11 cellular contexts compared by ENCODE assay signal in genomic region chr20:47353224-47353696, GRCh38. TPM values are rescaled to one million over a fixed set of nuclear protein-coding genes. Genes with fewer than 3 reads are reported as not detected.
DNase-seq lines count a peak whose midpoint lies in the region; ATAC-seq, FAIRE-seq and TF ChIP-seq lines count a peak whose summit lies in the region.
"Had no signal": no experiment of that assay in that cellular context is flagged by ENCODE, and none has a peak within 500 bp of the region (broad histone marks: within the 10 kb centered on the region; RNA-seq: fewer than 3 reads in every experiment).

No MANE protein-coding gene starts in this region.

- H2BK5ac ChIP-seq in mesenchymal stem cell (ENCODE audit: low read depth, low read length, poor library complexity, severe bottlenecking) = no peak overlapping the region

- peak overlapping the region in 7 of 10 donors; percentile 17 to 38 (median 30) for H3K4me3 ChIP-seq in heart right ventricle
- H3K4me3 ChIP-seq in K562 = peak overlapping the region; percentile 65
- H3K4me3 ChIP-seq in mesenchymal stem cell (ENCODE audit: insufficient read depth in 1 of 2, low read depth in 1 of 2, low read length in 2 of 2) = peak overlapping the region in 1 of 2 experiments; percentile 64
- H3K4me3 ChIP-seq in aorta (ENCODE audit: low read length in 2 of 2) = no peak overlapping the region

- H3K14ac ChIP-seq in mesenchymal stem cell (ENCODE audit: low read length in 2 of 2) = no peak overlapping the region

- no peaks in the 10 kb centered on the region for H3K36me3 ChIP-seq in heart right ventricle
- H3K36me3 ChIP-seq in K562 (ENCODE audit: control insufficient read depth, insufficient read depth, low read length) = peaks cover 72% of the 10 kb centered on the region
- no peaks in the 10 kb centered on the region for H3K36me3 ChIP-seq in mesenchymal stem cell (ENCODE audit: control insufficient read depth in 1 of 2, insufficient read depth in 2 of 2, low read depth in 1 of 2, low read length in 2 of 2)
- no peaks in the 10 kb centered on the region for H3K36me3 ChIP-seq in aorta (ENCODE audit: control insufficient read depth in 1 of 2, insufficient read depth in 2 of 2, low read length in 1 of 2)

- peak overlapping the region; percentile 97 to 99 (median 98) for H3K27ac ChIP-seq in heart right ventricle
- peak overlapping the region; percentile 97 for H3K27ac ChIP-seq in K562 (ENCODE audit: extremely low read depth, low read depth, low read length)
- H3K27ac ChIP-seq in mesenchymal stem cell (ENCODE audit: low read length, poor library complexity, severe bottlenecking) = peak overlapping the region; percentile 100
- H3K27ac ChIP-seq in aorta (ENCODE audit: low read depth in 1 of 2, low read length in 2 of 2) = peak overlapping the region; percentile 92 to 99

- peaks cover 47 to 100% (median 100%) of the 10 kb centered on the region in 9 donors for H3K4me1 ChIP-seq in heart right ventricle
- H3K4me1 ChIP-seq in K562 (replicated peaks in 1 of 2; ENCODE audit: control insufficient read depth in 2 of 2, insufficient read depth in 2 of 2, low read length in 2 of 2) = peaks cover 25 to 36% of the 10 kb centered on the region in 2 experiments
- peaks cover 26% of the 10 kb centered on the region for H3K4me1 ChIP-seq in mesenchymal stem cell (ENCODE audit: control insufficient read depth, insufficient read depth, low read depth, low read length)
- H3K4me1 ChIP-seq in aorta (ENCODE audit: control insufficient read depth in 1 of 2, insufficient read depth in 2 of 2, low read length in 2 of 2) = peaks cover 5 to 24% of the 10 kb centered on the region in 2 donors

- peaks cover 100% of the 10 kb centered on the region for H3K79me2 ChIP-seq in K562 (ENCODE audit: control insufficient read depth, insufficient read depth, low read length)

- no peaks in the 10 kb centered on the region for H3K79me1 ChIP-seq in mesenchymal stem cell (replicated peaks; ENCODE audit: low read length, poor library complexity, severe bottlenecking)

- 0 out of 2 replicates have a peak, but pooled peaks cover 2% of the 10 kb centered on the region for H4K20me1 ChIP-seq in K562 (replicated peaks; ENCODE audit: control insufficient read depth, insufficient read depth, low read length)

- H3K27me3 ChIP-seq in heart right ventricle = no peaks in the 10 kb centered on the region
- H3K27me3 ChIP-seq in K562 (ENCODE audit: control insufficient read depth in 2 of 2, insufficient read depth in 2 of 2, low read length in 2 of 2) = no peaks in the 10 kb centered on the region
- no peaks in the 10 kb centered on the region for H3K27me3 ChIP-seq in mesenchymal stem cell (ENCODE audit: control insufficient read depth in 1 of 2, insufficient read depth in 1 of 2, low read length in 2 of 2)
- H3K27me3 ChIP-seq in aorta (ENCODE audit: control insufficient read depth in 1 of 2, insufficient read depth in 2 of 2, low read length in 1 of 2) = no peaks in the 10 kb centered on the region

- H3K9ac ChIP-seq in K562 (ENCODE audit: insufficient read depth in 1 of 2, low read depth in 2 of 2, low read length in 2 of 2) (peak overlapping the region; percentile 91 to 92; a peak in 3 of 4 replicates), mesenchymal stem cell (ENCODE audit: low read length) (peak overlapping the region; percentile 74)

- H3K9me3 ChIP-seq in heart right ventricle (no peaks in the 10 kb centered on the region), K562 (replicated peaks; ENCODE audit: control insufficient read depth, insufficient read depth, low read depth, low read length) (no peaks in the 10 kb centered on the region), mesenchymal stem cell (ENCODE audit: control insufficient read depth, low read length) (no peaks in the 10 kb centered on the region), aorta (ENCODE audit: control insufficient read depth, low read length) (no peaks in the 10 kb centered on the region)

- no peak overlapping the region for H4K91ac ChIP-seq in mesenchymal stem cell (ENCODE audit: low read length)

- no peak overlapping the region for H3K23ac ChIP-seq in mesenchymal stem cell (ENCODE audit: low read length in 2 of 2)

- peak overlapping the region; percentile 97 for H2AK5ac ChIP-seq in mesenchymal stem cell (ENCODE audit: low read length, severe bottlenecking)

- no peak for TF ChIP-seq EP300 in K562 (IDR thresholded peaks at IDR 0.05; ENCODE audit: low read length)

- TF ChIP-seq RAD21 in K562 (CRISPR knock-in tag; conservative IDR thresholded peaks at IDR 0.05 in 1 of 2, IDR thresholded peaks at IDR 0.05 in 1 of 2) = no peak

- peak overlapping the region; percentile 1 to 34 for H3K18ac ChIP-seq in mesenchymal stem cell (ENCODE audit: low read depth in 1 of 2, low read length in 2 of 2)

- H3K9me1 ChIP-seq in K562 (ENCODE audit: control insufficient read depth, insufficient read depth, low read length) = no peaks in the 10 kb centered on the region

- H2BK12ac ChIP-seq in mesenchymal stem cell (ENCODE audit: low read length in 2 of 2) = no peak overlapping the region

- H4K8ac ChIP-seq in mesenchymal stem cell (ENCODE audit: low read length) = no peak overlapping the region

- no peak for TF ChIP-seq POLR2A in K562 (conservative IDR thresholded peaks at IDR 0.05)

- FAIRE-seq in K562 (lab: Jason Lieb, UNC) = no peak
- FAIRE-seq: islet of Langerhans had no signal

- in situ Hi-C loops in K562 (cut with MboI) = no loop called here

- H2AFZ ChIP-seq in K562 (ENCODE audit: low read depth, low read length) = no peak overlapping the region
- no peak overlapping the region for H2AFZ ChIP-seq in mesenchymal stem cell (ENCODE audit: low read depth, low read length)

- 41 to 51% methylated on average over 3 of the region's 3 CpGs for WGBS in heart right ventricle, 2 donors
- 2% methylated on average over 3 of the region's 3 CpGs for WGBS in K562 (ENCODE audit: insufficient coverage, low coverage, missing lambda C conversion rate)
- WGBS in mesenchymal stem cell = 0% methylated on average over 1 of the region's 3 CpGs
- 62 to 67% methylated on average over 3 of the region's 3 CpGs for WGBS in aorta, 2 donors

- TF ChIP-seq CTCF in heart right ventricle (IDR thresholded peaks at IDR 0.05) (no peak), K562 (IDR thresholded peaks at IDR 0.05 in 2 of 3, conservative IDR thresholded peaks at IDR 0.05 in 1 of 3; ENCODE audit: insufficient read depth in 2 of 3, low read depth in 1 of 3, low read length in 3 of 3) (no peak)

- peak overlapping the region; percentile 10 to 69 for H3K4ac ChIP-seq in mesenchymal stem cell (ENCODE audit: low read depth in 1 of 2, low read length in 2 of 2)

- no TSS peak for BruUV-seq in K562 (replicated peaks; lab: Mats Ljungman, UMichigan)

- peak overlapping the region; percentile 87 for H3K4me2 ChIP-seq in K562 (ENCODE audit: insufficient read depth, low read length)
- H3K4me2 ChIP-seq in mesenchymal stem cell (ENCODE audit: low read length, poor library complexity, severe bottlenecking) = no peak overlapping the region

- CTCF ChIA-PET in K562 (lab: Yijun Ruan, JAX; ENCODE audit: low intra/inter-chr PET ratio) = no interaction called here

- DNase-seq in heart right ventricle (no peak), left ventricle myocardium superior (no peak), K562 (ENCODE audit: extremely low read depth in 1 of 4, low spot score in 3 of 4) (no peak), mesenchymal stem cell (no peak), aorta (no peak), NCI-H446 treated with DMSO at 0.1 percent for 48 hours (lab: John Stamatoyannopoulos, UW) (no peak)
- DNase-seq: activated CD4-positive, alpha-beta T cell treated with anti-CD3 and anti-CD28 coated beads for 1 hour; DMS79 treated with DMSO at 0.1 percent for 48 hours had no signal

- H2BK120ac ChIP-seq in mesenchymal stem cell (ENCODE audit: low read depth, low read length) = peak overlapping the region; percentile 64

- intact Hi-C loops in heart right ventricle (cut with DNase I) = loop anchor here in 1 of 10 donors (5.0 kb wide), 1 partner anchor 36 kb away; no protein-coding TSS in a partner anchor
- intact Hi-C loops in left ventricle myocardium superior (cut with micrococcal nuclease) = no loop called here
- intact Hi-C loops in K562 (cut with micrococcal nuclease) = no loop called here
- intact Hi-C loops in aorta (cut with DNase I) = no loop called here

- no peak overlapping the region for H2BK15ac ChIP-seq in mesenchymal stem cell (ENCODE audit: low read depth, poor library complexity, severe bottlenecking)

- ATAC-seq in heart right ventricle (no peak), left ventricle myocardium superior (no peak), K562 (no peak), aorta (ENCODE audit: low FRiP score) (no peak), GM18519 (IDR thresholded peaks at IDR 0.05; ENCODE audit: low FRiP score, unreplicated experiment) (no peak), HG03354 (IDR thresholded peaks at IDR 0.05; ENCODE audit: poor library complexity, severe bottlenecking, unreplicated experiment) (no peak)

- POLR2A ChIA-PET in K562 (lab: Yijun Ruan, JAX) = interaction anchor here (0.7 to 4.3 kb wide), 13 partner anchors 8 to 210 kb away, joined by 3 to 56 read pairs (median 5); no protein-coding TSS in a partner anchor

TF ChIP-seq in K562, 482 proteins besides CTCF, POLR2A, EP300 and RAD21 (continues in another document):
- TF ChIP-seq GATAD2A (IDR thresholded peaks at IDR 0.05) = no peak

RNA-seq across cellular contexts. Expression of gene ZMYND8, which starts 3.2 kb away (rescaled TPM):
- total RNA-seq in heart right ventricle (10 to 100 TPM; 22.0 to 39.0 (median 29.0) TPM), left ventricle myocardium superior (40.1 TPM), K562 (2014; rRNA removed) (51.8 and 62.6 TPM in 2 replicates), K562 (2014; rRNA removed; fragmentation: Illumina TruSeq; extraction: Trizol) (71.9 and 79.2 TPM in 2 replicates), K562 (2015; rRNA removed; fragmentation: Illumina TruSeq; extraction: Trizol) (65.3 and 67.3 TPM in 2 replicates), K562 (2021) (129 and 148 TPM in 2 replicates), aorta (10 to 100 TPM; 19.1 to 27.4 TPM)
- polyA plus RNA-seq in heart right ventricle (10 to 100 TPM in 1 of 2 donors, 1 to 10 TPM in 1; 6.4 to 22.5 TPM), K562 (2011; rRNA removed) (80.8 and 95.0 TPM in 2 replicates), K562 (2014; fragmentation: Illumina TruSeq; extraction: Trizol) (97.2 and 121 TPM in 2 replicates), K562 (2014; fragmentation: Nextera tagmentation; extraction: Ambion mirVana) (10 to 100 TPM; 31.8 to 58.0 TPM), K562 (2014; rRNA removed) (63.9 and 79.5 TPM in 2 replicates), aorta (1 to 10 TPM; 4.5 to 9.1 TPM)
- total RNA-seq in K562 (2011; cell fraction: chromatin; rRNA removed; ENCODE audit: low replicate concordance) = 399 and 515 TPM in 2 replicates
- 184 and 194 TPM in 2 replicates for total RNA-seq in K562 (2011; cell fraction: nucleolus; rRNA removed)
- total RNA-seq in K562 (2011; cell fraction: nucleoplasm; rRNA removed) = 232 and 241 TPM in 2 replicates
- polyA plus RNA-seq in K562 (2011; cell fraction: cytosol; rRNA removed) = 42.9 and 46.7 TPM in 2 replicates
- polyA plus RNA-seq in K562 (2011; cell fraction: nucleus; rRNA removed) = 147 and 184 TPM in 2 replicates
- 48.4 and 62.9 TPM in 2 replicates for polyA plus RNA-seq in K562 (2012)
- 140 and 160 TPM in 2 replicates for polyA minus RNA-seq in K562 (2011; rRNA and poly(A)+ RNA removed)
- 71.6 and 73.2 TPM in 2 replicates for polyA minus RNA-seq in K562 (2011; cell fraction: cytosol; rRNA and poly(A)+ RNA removed)
- 125 and 198 TPM in 2 replicates for polyA minus RNA-seq in K562 (2011; cell fraction: nucleus; rRNA and poly(A)+ RNA removed)
- polyA plus RNA-seq in mesenchymal stem cell (2013, experiment 1 of 2) = 21.6 TPM
- 24.4 TPM for polyA plus RNA-seq in mesenchymal stem cell (2013, experiment 2 of 2)

Comparison
In these comparisons a context has a peak if more than half of its experiments do, and no peak if none do; other contexts are left out.
1. H3K4me3 ChIP-seq: peak in heart right ventricle (7 of 10) and K562 (single experiment); none in aorta (0 of 2).
2. Peak in every context shown above with its lines, with median percentiles within 50 percentile points of each other: H3K27ac ChIP-seq.